12 cellular contexts compared by ENCODE assay signal in genomic region chr1:226546926-226547325, GRCh38. TPM values are rescaled to one million over a fixed set of nuclear protein-coding genes. Genes with fewer than 3 reads are reported as not detected.
"Had no signal": no experiment of that assay in that cellular context is flagged by ENCODE, and none has a peak within 500 bp of the region (broad histone marks: within the 10 kb centered on the region; RNA-seq: fewer than 3 reads in every experiment).

No MANE protein-coding gene starts in this region.

- H3K4me3 ChIP-seq: esophagus muscularis mucosa, gastroesophageal sphincter had no signal

- H3K4me1 ChIP-seq: foreskin keratinocyte had no signal

- H3K27ac ChIP-seq: brain microvascular endothelial cell, foreskin keratinocyte, WERI-Rb-1 had no signal

- H3K36me3 ChIP-seq: brain microvascular endothelial cell, esophagus muscularis mucosa, gastroesophageal sphincter, WERI-Rb-1 had no signal

- DNase-seq: cortex of kidney had no signal

- H3K9me3 ChIP-seq: esophagus muscularis mucosa, gastroesophageal sphincter had no signal

RNA-seq across cellular contexts. Expression of gene STUM, which starts 1.6 kb away (rescaled TPM):
- total RNA-seq: activated CD8-positive, alpha-beta T cell treated with anti-CD3 and anti-CD28 coated beads for 36 hours; activated T-cell treated with anti-CD3 and anti-CD28 coated beads, Interleukin-2, amount 50 U/mL, for 4 hours; activated T-helper 17 cell treated with anti-CD3 and anti-CD28 coated beads, Interleukin-2, amount 50 U/mL, for 72 hours; astrocyte; bronchial epithelial cell; foreskin keratinocyte; T-helper 2 cell treated with Interferon-gamma antibody and Interleukin-4, amounts not matched to agents 100 ng/mL and 5 ng/mL, for 36 hours had no signal
- polyA plus RNA-seq: foreskin keratinocyte had no signal
